In the genomic region with DNA sequence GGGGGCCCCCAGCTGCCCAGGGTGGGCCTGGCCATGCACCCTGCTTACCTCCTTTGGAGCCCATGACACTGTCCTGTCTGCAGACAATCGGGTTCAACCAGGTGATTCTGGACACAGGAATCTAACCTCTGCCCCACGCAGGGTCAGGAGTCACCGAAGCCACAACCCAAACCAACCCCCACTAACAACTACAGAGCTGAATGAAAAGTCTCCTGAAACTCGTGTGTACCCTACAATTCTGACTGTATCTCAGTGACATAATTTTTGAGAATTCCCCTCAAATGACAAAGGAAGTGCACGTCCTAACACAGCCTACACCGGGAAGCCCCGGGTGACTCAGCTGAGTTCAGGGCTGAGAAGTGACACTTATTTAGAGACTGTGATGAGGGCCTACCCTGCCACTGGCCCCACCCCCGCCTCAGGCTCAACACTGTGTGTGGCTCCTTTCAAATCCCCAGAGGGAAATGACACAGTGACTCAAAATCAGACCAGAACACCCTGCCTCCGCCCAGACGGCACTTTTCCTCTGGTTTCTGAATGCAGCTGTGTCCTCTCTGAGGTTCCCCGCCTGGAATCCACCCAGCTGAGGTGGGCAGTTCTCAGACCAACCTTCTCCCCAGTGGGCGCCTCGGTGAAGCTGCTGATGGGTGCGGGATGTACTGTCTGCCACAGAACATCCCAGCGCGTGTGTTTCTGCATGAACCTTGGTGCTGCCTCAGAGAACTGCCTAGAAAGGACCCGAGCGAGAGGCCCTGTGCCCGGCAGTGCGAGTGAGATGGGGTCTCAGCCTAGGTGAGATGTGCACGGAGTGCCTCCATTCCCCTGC, we compare ENCODE assay signal across 8 cellular contexts. TPM values are rescaled to one million over a fixed set of nuclear protein-coding genes. Genes with fewer than 3 reads are reported as not detected.
A peak's percentile ranks its signal among the peaks of the same experiment; 100 is the strongest.
DNase-seq lines count a peak whose midpoint lies in the region; ATAC-seq and TF ChIP-seq lines count a peak whose summit lies in the region.

No MANE protein-coding gene starts in this region.

- ATAC-seq in GM18867 (IDR thresholded peaks at IDR 0.05; ENCODE audit: unreplicated experiment) = peak; percentile 77
- ATAC-seq in HG03039 (IDR thresholded peaks at IDR 0.05; ENCODE audit: unreplicated experiment) = peak; percentile 85
- ATAC-seq in T-cell (replicated peaks in 1 of 4) = peak; percentile 93 to 96 (median 94)
- peak; percentile 92 for ATAC-seq in memory B cell (ENCODE audit: low read depth)
- ATAC-seq in thoracic aorta (ENCODE audit: insufficient number of reproducible peaks, low FRiP score, low read depth) = peak; percentile 64

- peaks cover 55% of the 10 kb centered on the region for H3K36me3 ChIP-seq in adipocyte (ENCODE audit: control insufficient read depth, insufficient read depth, low read length, severe bottlenecking)
- H3K36me3 ChIP-seq in thoracic aorta = peaks cover 45% of the 10 kb centered on the region

- peaks cover 11% of the 10 kb centered on the region for H3K4me1 ChIP-seq in adipocyte (ENCODE audit: control insufficient read depth, insufficient read depth, low read length)
- H3K4me1 ChIP-seq in thoracic aorta (ENCODE audit: control insufficient read depth in 1 of 2, low read depth in 2 of 2) = peaks cover 0 to 15% of the 10 kb centered on the region in 2 donors

- H3K27me3 Mint-ChIP-seq in T-cell = no peaks in the 10 kb centered on the region
- H3K27me3 Mint-ChIP-seq in memory B cell = no peaks in the 10 kb centered on the region

- H3K9me3 ChIP-seq in adipocyte (ENCODE audit: control insufficient read depth, low read length) (no peaks in the 10 kb centered on the region), thoracic aorta (no peaks in the 10 kb centered on the region)

- H3K27me3 ChIP-seq in adipocyte (replicated peaks; ENCODE audit: control insufficient read depth, insufficient read depth, low read length) (no peaks in the 10 kb centered on the region), thoracic aorta (replicated peaks; ENCODE audit: insufficient read depth) (no peaks in the 10 kb centered on the region)

- POLR2A ChIA-PET in T-cell (lab: Charles Lee) = interaction anchor here (0.6 to 1.2 kb wide), 3 partner anchors 10 to 50 kb away, joined by 3 read pairs; no protein-coding TSS in a partner anchor

- H3K9me3 Mint-ChIP-seq in T-cell = no peaks in the 10 kb centered on the region
- no peaks in the 10 kb centered on the region for H3K9me3 Mint-ChIP-seq in memory B cell

- DNase-seq in T-cell (peak; percentile 26 to 84 (median 76)), adipocyte (ENCODE audit: low read depth) (peak; percentile 49), memory B cell (ENCODE audit: low spot score in 2 of 2) (peak; percentile 70 to 90), thoracic aorta (ENCODE audit: low spot score) (peak; percentile 39), NCI-H1694 (lab: John Stamatoyannopoulos, UW) (no peak), superior temporal gyrus (ENCODE audit: extremely low spot score) (no peak)

- CTCF ChIA-PET in T-cell (lab: Charles Lee) = interaction anchor here in 1 of 2 donors (0.6 kb wide), 2 partner anchors 14 to 21 kb away, joined by 7 to 8 read pairs; no protein-coding TSS in a partner anchor

- H3K4me1 Mint-ChIP-seq in T-cell (peaks cover 22 to 46% (median 33%) of the 10 kb centered on the region in 3 donors), memory B cell (peaks cover 24% of the 10 kb centered on the region)

- no peak overlapping the region for H3K4me3 ChIP-seq in adipocyte (ENCODE audit: low read length)
- H3K4me3 ChIP-seq in thoracic aorta = no peak overlapping the region

- H3K36me3 Mint-ChIP-seq in T-cell = peaks cover 37% of the 10 kb centered on the region
- peaks cover 6% of the 10 kb centered on the region for H3K36me3 Mint-ChIP-seq in memory B cell

- TF ChIP-seq CTCF in thoracic aorta (IDR thresholded peaks at IDR 0.05) = no peak

- H3K27ac Mint-ChIP-seq in T-cell (peak overlapping the region; percentile 89 to 91), memory B cell (peak overlapping the region; percentile 98)

- H3K4me3 Mint-ChIP-seq in T-cell (peak overlapping the region; percentile 39 to 49 (median 41)), memory B cell (peak overlapping the region; percentile 83)

- peak overlapping the region in 1 of 2 donors; percentile 43 for H3K27ac ChIP-seq in thoracic aorta

- peak overlapping the region; percentile 3 for H3K9ac ChIP-seq in adipocyte (ENCODE audit: low read length)

RNA-seq across cellular contexts. Expression of a gene that starts 9.9 kb away (rescaled TPM):
- total RNA-seq in T-cell = 10 to 100 TPM; 39.5 to 65.3 (median 59.1) TPM
- 10 to 100 TPM; 67.3 to 84.8 TPM for total RNA-seq in thoracic aorta

RNA-seq across cellular contexts. Expression of a gene that starts 46.7 kb away (rescaled TPM):
- total RNA-seq in T-cell = 10 to 100 TPM; 44.0 to 68.2 (median 49.7) TPM
- total RNA-seq in thoracic aorta = 10 to 100 TPM; 56.0 to 61.7 TPM

Comparison
In these comparisons a context has a peak if more than half of its experiments do, and no peak if none do; other contexts are left out.
1. DNase-seq: peak in T-cell (34 of 34), adipocyte (single experiment), memory B cell (2 of 2) and thoracic aorta (single experiment); none in NCI-H1694 (single experiment) and superior temporal gyrus (single experiment).
2. Peak in every context shown above with its lines, with median percentiles within 50 percentile points of each other: ATAC-seq.